1 cellular context compared by ENCODE assay signal in the genomic region with DNA sequence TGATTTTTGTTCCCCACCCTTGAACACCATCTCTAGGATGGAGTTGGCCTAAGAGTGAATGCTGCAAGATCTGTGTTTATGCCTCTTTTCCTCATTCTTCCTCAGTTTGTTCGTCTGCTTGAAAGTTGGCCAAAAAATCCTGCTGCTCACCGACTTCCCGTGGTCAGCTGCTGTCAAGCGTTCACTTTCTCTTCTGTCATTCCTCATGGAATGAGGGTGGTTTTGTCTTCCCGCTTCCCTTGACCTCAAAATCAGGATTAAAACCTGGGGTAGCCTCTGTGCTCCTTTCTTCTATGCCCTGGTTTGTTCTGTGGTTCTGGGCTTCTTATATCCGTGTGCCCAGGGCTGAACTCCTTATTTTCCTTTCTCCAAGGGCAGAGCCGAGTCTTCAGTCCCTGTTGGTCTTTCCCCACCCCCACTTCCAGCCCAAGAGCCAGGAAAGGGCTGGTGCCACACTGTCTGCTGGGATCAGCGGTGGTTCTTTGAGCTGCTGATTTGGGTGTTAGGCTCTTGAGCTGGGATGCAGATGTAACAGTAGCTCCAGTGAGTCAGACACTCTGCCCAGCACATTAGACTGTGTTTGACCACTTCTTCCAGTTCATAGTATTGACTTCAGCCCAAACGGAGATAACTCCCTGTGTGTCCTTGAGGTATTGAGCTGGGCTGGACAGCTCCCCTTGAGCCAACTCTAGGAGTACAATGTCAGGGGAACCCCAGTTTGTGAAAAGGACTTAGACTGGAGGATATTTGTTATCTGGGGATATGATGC.
TF ChIP-seq lines count a peak whose summit lies in the region.

No MANE protein-coding gene starts in this region.

TF ChIP-seq in endothelial cell of umbilical vein, 7 proteins besides CTCF, POLR2A, EP300 and RAD21:
- TF ChIP-seq JUN (IDR thresholded peaks at IDR 0.05; ENCODE audit: borderline replicate concordance, insufficient read depth, insufficient read length, low read depth), result no peak
